33 cellular contexts compared by ENCODE assay signal in the genomic region with DNA sequence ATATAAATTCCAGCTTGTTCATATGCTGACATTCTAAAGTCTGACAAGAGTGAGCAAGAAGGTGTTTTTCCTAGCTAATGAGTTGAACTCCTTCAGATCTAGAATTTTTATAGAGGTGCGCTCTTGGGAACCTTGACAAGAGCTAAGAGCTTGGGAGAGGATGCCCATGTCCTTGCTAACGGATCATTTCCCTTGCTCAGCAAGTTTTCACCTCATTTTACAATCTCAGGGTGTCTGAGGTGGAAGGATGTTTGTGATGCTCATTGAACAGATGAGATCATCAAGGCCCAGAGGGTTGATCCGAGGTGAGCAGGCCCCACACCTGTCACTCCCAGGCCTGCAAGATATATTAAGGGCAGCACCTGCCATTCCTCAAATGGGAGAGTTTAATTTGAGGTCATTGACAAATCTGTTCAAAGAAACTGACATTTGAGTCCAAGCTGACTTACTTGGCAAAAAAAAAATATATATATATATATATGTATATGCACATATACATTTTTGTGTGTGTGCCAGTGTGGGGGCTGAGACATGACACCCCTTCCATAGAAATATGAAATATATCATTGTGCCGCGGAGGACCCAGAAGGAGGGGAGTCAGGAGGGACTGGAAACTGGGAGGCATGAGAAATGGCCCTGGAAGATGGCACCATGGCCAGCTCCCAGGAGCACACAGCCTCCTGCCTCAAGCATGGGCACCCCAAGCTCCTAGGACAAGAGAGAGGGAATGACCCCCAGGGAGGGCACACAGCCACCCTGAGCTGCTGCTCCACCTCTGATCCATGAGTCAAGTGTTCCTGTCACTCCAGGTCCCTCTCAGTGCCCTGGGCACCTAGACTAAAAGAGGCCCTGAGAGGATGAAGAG. TPM values are rescaled to one million over a fixed set of nuclear protein-coding genes. Genes with fewer than 3 reads are reported as not detected.
"Had no signal": no experiment of that assay in that cellular context is flagged by ENCODE, and none has a peak within 500 bp of the region (broad histone marks: within the 10 kb centered on the region; RNA-seq: fewer than 3 reads in every experiment).

No MANE protein-coding gene starts in this region.

- DNase-seq: activated CD4-positive, alpha-beta memory T cell treated with anti-CD3 and anti-CD28 coated beads for 36 hours; activated CD4-positive, alpha-beta T cell treated with anti-CD3 and anti-CD28 coated beads, Interleukin-2, amount 10 ng/mL, durations not matched to agents 7 days and 5 days; activated CD8-positive, alpha-beta memory T cell treated with anti-CD3 and anti-CD28 coated beads, Interleukin-2, amount 50 U/mL, for 4 hours; activated gamma-delta T cell treated with Interleukin-2 at 50 U/mL for 16 hours; activated naive CD4-positive, alpha-beta T cell treated with anti-CD3 and anti-CD28 coated beads for 36 hours; activated T-cell treated with anti-CD3 and anti-CD28 coated beads for 4 hours; activated T-cell treated with anti-CD3 and anti-CD28 coated beads, Interleukin-2, amount 50 U/mL, for 4 hours; adrenal gland; body of pancreas; NCI-H1048; NCI-H1105 treated with DMSO at 0.1 percent for 48 hours; NCI-H1436; NCI-H1694; NCI-H1930; NCI-H2081 treated with DMSO at 0.1 percent for 48 hours; NCI-H226; NCI-H446 treated with DMSO at 0.1 percent for 48 hours; NK-92 treated with Interleukin-12 subunit alpha and Interleukin-12 subunit beta, amount 100 ng/mL, for 24 hours; PC-3; SHP77; T1000; WERI-Rb-1 had no signal

- H3K27me3 ChIP-seq: adrenal gland, body of pancreas, breast epithelium, SJCRH30 had no signal

- H3K4me1 ChIP-seq: adrenal gland, breast epithelium had no signal

- ATAC-seq: activated naive CD4-positive, alpha-beta T cell treated with anti-CD3 and anti-CD28 coated beads, Interleukin-2, amount 50 U/mL, for 72 hours; activated T-cell treated with anti-CD3 and anti-CD28 coated beads, Interleukin-2, amount 50 U/mL, for 4 hours; body of pancreas; PC-3 had no signal

- H3K27ac ChIP-seq: adrenal gland, body of pancreas, breast epithelium, SJCRH30, SK-N-MC, WERI-Rb-1 had no signal

- H3K27me3 Mint-ChIP-seq: activated CD4-positive, alpha-beta memory T cell treated with anti-CD3 and anti-CD28 coated beads for 36 hours; activated CD4-positive, alpha-beta T cell treated with anti-CD3 and anti-CD28 coated beads, Interleukin-2, amount 10 ng/mL, durations not matched to agents 7 days and 5 days had no signal

- H3K4me3 Mint-ChIP-seq: activated CD4-positive, alpha-beta memory T cell treated with anti-CD3 and anti-CD28 coated beads for 36 hours; activated CD4-positive, alpha-beta T cell treated with anti-CD3 and anti-CD28 coated beads, Interleukin-2, amount 10 ng/mL, durations not matched to agents 7 days and 5 days; activated naive CD4-positive, alpha-beta T cell treated with anti-CD3 and anti-CD28 coated beads for 36 hours; activated T-cell treated with anti-CD3 and anti-CD28 coated beads, Interleukin-2, amount 50 U/mL, for 4 hours; activated T-helper 1 cell treated with anti-CD3 and anti-CD28 coated beads, Interleukin-12 subunit alpha, Interleukin-12 subunit beta, Interleukin-2, Interleukin-4 antibody, amounts not matched to agents 30 ng/mL and 10 ng/mL and 1 ng/mL, durations not matched to agents 14 hours and 24 hours and 36 hours had no signal

- H3K9me3 Mint-ChIP-seq: activated CD4-positive, alpha-beta memory T cell treated with anti-CD3 and anti-CD28 coated beads for 36 hours; activated CD4-positive, alpha-beta T cell treated with anti-CD3 and anti-CD28 coated beads, Interleukin-2, amount 10 ng/mL, durations not matched to agents 7 days and 5 days; activated naive CD4-positive, alpha-beta T cell treated with anti-CD3 and anti-CD28 coated beads for 36 hours; activated naive CD4-positive, alpha-beta T cell treated with anti-CD3 and anti-CD28 coated beads, Interleukin-2, amount 50 U/mL, for 72 hours; activated T-cell treated with anti-CD3 and anti-CD28 coated beads, Interleukin-2, amount 50 U/mL, for 4 hours; activated T-helper 1 cell treated with anti-CD3 and anti-CD28 coated beads, Interleukin-12 subunit alpha, Interleukin-12 subunit beta, Interleukin-2, Interleukin-4 antibody, amounts not matched to agents 30 ng/mL and 10 ng/mL and 1 ng/mL, durations not matched to agents 14 hours and 24 hours and 36 hours had no signal

- H3K9me3 ChIP-seq: adrenal gland, body of pancreas, breast epithelium, SJCRH30 had no signal

- H3K27ac Mint-ChIP-seq: activated CD4-positive, alpha-beta memory T cell treated with anti-CD3 and anti-CD28 coated beads for 36 hours; activated CD4-positive, alpha-beta T cell treated with anti-CD3 and anti-CD28 coated beads, Interleukin-2, amount 10 ng/mL, durations not matched to agents 7 days and 5 days; activated naive CD4-positive, alpha-beta T cell treated with anti-CD3 and anti-CD28 coated beads for 36 hours; activated naive CD4-positive, alpha-beta T cell treated with anti-CD3 and anti-CD28 coated beads, Interleukin-2, amount 50 U/mL, for 72 hours; activated T-helper 1 cell treated with anti-CD3 and anti-CD28 coated beads, Interleukin-12 subunit alpha, Interleukin-12 subunit beta, Interleukin-2, Interleukin-4 antibody, amounts not matched to agents 30 ng/mL and 10 ng/mL and 1 ng/mL, durations not matched to agents 14 hours and 24 hours and 36 hours had no signal

- H3K4me1 Mint-ChIP-seq: activated CD4-positive, alpha-beta T cell treated with anti-CD3 and anti-CD28 coated beads, Interleukin-2, amount 10 ng/mL, durations not matched to agents 7 days and 5 days had no signal

- H3K4me3 ChIP-seq: adrenal gland, body of pancreas, breast epithelium, SJCRH30, SK-N-MC had no signal

- FAIRE-seq: astrocyte, RCC 7860 had no signal

- H3K36me3 ChIP-seq: adrenal gland, breast epithelium, SJCRH30, WERI-Rb-1 had no signal

- H3K36me3 Mint-ChIP-seq: activated CD4-positive, alpha-beta memory T cell treated with anti-CD3 and anti-CD28 coated beads for 36 hours; activated naive CD4-positive, alpha-beta T cell treated with anti-CD3 and anti-CD28 coated beads, Interleukin-2, amount 50 U/mL, for 72 hours had no signal

RNA-seq across cellular contexts. Expression of a gene that starts 17.3 kb away (rescaled TPM):
- total RNA-seq: activated CD4-positive, alpha-beta memory T cell treated with anti-CD3 and anti-CD28 coated beads for 36 hours; activated CD4-positive, alpha-beta T cell treated with anti-CD3 and anti-CD28 coated beads, Interleukin-2, amount 10 ng/mL, durations not matched to agents 7 days and 5 days; activated naive CD4-positive, alpha-beta T cell treated with anti-CD3 and anti-CD28 coated beads for 36 hours; activated naive CD4-positive, alpha-beta T cell treated with anti-CD3 and anti-CD28 coated beads, Interleukin-2, amount 50 U/mL, for 72 hours; activated T-cell treated with anti-CD3 and anti-CD28 coated beads, Interleukin-2, amount 50 U/mL, for 4 hours; activated T-helper 1 cell treated with anti-CD3 and anti-CD28 coated beads, Interleukin-12 subunit alpha, Interleukin-12 subunit beta, Interleukin-2, Interleukin-4 antibody, amounts not matched to agents 30 ng/mL and 10 ng/mL and 1 ng/mL, durations not matched to agents 14 hours and 24 hours and 36 hours; adrenal gland; astrocyte; breast epithelium; cardiac septum; MCF 10A; PC-3; T-helper 1 cell treated with Interleukin-12 subunit alpha and Interleukin-12 subunit beta and Interleukin-4 antibody, amounts not matched to agents 30 ng/mL and 1 ng/mL, for 36 hours; T-helper 2 cell treated with Interferon-gamma antibody and Interleukin-4, amounts not matched to agents 100 ng/mL and 5 ng/mL, for 36 hours had no signal
- polyA plus RNA-seq: adrenal gland had no signal
